ENCODE assay signal across 24 cellular contexts in the genomic region with DNA sequence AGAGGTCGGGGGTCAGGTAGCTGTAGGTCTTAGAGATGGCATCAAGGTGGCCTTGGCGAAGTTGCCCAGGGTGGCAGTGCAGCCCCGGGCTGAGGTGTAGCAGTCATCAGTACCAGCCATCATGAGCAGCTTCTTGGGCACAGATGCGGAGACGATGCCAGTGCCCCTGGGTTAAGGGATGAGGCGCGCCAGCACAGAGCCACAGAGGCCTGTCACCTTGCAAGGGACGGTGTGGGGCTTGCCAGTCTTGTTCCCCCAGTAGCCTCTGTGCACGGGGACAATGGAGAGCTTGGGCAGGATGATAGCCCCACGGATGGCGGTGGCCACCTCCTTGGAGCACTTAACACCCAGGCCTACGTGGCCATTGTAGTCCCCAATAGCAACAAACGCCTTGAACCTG.
"Had no signal": no experiment of that assay in that cellular context is flagged by ENCODE, and none has a peak within 500 bp of the region (broad histone marks: within the 10 kb centered on the region; RNA-seq: fewer than 3 reads in every experiment).

No MANE protein-coding gene starts in this region.

- H3K9me3 ChIP-seq: esophagus muscularis mucosa, gastroesophageal sphincter had no signal

- H3K27me3 ChIP-seq: dorsolateral prefrontal cortex, esophagus muscularis mucosa, foreskin keratinocyte, gastroesophageal sphincter, heart right ventricle had no signal

- H3K4me1 ChIP-seq: esophagus muscularis mucosa, foreskin keratinocyte, gastroesophageal sphincter, heart right ventricle, left ventricle myocardium inferior had no signal

- H3K4me3 ChIP-seq: coronary artery, dorsolateral prefrontal cortex, esophagus muscularis mucosa, gastroesophageal sphincter, heart right ventricle, left ventricle myocardium inferior, lung had no signal

- H3K4me1 Mint-ChIP-seq: memory B cell had no signal

- H3K36me3 Mint-ChIP-seq: memory B cell had no signal

- FAIRE-seq: colon, endothelial cell of umbilical vein, frontal cortex, islet of Langerhans, keratinocyte had no signal

- DNase-seq: dermis blood vessel endothelial cell; dorsolateral prefrontal cortex; effector CD4-positive, alpha-beta T cell; effector memory CD4-positive, alpha-beta T cell; foreskin keratinocyte; heart right ventricle; hippocampal formation; kidney glomerular epithelial cell; left colon; left ventricle myocardium inferior; mammary epithelial cell; mesendoderm; midbrain had no signal

- ATAC-seq: foreskin keratinocyte, gastroesophageal sphincter, heart right ventricle, left colon, left lobe of liver had no signal

- H3K36me3 ChIP-seq: esophagus muscularis mucosa, gastroesophageal sphincter, heart right ventricle, left ventricle myocardium inferior had no signal

- H3K27me3 Mint-ChIP-seq: memory B cell had no signal

- H3K27ac ChIP-seq: coronary artery, dorsolateral prefrontal cortex, esophagus muscularis mucosa, foreskin keratinocyte, gastroesophageal sphincter, heart right ventricle, left ventricle myocardium inferior had no signal

- H3K4me3 Mint-ChIP-seq: memory B cell had no signal
